Comparison of ENCODE assay signal across 1 cellular context in the genomic region with DNA sequence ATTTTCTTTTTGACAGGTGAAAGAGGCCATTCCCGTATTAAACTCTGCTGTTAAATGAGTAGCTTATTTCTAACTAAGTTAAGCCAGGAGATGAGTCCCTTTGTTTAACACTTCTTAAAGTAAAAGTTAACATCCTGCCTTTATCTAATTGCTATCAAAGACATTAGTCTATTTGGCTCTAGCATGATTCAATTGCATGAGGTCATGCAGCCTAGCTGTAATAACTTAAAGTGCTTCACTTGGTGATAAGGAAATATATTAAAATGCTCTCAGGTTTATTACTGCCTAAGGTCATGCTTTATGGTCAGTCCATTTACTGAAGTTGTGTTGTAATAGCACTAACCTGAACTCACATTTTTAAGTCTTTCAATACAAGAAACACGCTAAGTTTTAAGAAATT.
A peak's percentile ranks its signal among the peaks of the same experiment; 100 is the strongest.
TF ChIP-seq lines count a peak whose summit lies in the region.

No MANE protein-coding gene starts in this region.

TF ChIP-seq in HEK293, 187 proteins besides CTCF, POLR2A, EP300 and RAD21 (continued from another document):
- TF ChIP-seq, protein P1, sequence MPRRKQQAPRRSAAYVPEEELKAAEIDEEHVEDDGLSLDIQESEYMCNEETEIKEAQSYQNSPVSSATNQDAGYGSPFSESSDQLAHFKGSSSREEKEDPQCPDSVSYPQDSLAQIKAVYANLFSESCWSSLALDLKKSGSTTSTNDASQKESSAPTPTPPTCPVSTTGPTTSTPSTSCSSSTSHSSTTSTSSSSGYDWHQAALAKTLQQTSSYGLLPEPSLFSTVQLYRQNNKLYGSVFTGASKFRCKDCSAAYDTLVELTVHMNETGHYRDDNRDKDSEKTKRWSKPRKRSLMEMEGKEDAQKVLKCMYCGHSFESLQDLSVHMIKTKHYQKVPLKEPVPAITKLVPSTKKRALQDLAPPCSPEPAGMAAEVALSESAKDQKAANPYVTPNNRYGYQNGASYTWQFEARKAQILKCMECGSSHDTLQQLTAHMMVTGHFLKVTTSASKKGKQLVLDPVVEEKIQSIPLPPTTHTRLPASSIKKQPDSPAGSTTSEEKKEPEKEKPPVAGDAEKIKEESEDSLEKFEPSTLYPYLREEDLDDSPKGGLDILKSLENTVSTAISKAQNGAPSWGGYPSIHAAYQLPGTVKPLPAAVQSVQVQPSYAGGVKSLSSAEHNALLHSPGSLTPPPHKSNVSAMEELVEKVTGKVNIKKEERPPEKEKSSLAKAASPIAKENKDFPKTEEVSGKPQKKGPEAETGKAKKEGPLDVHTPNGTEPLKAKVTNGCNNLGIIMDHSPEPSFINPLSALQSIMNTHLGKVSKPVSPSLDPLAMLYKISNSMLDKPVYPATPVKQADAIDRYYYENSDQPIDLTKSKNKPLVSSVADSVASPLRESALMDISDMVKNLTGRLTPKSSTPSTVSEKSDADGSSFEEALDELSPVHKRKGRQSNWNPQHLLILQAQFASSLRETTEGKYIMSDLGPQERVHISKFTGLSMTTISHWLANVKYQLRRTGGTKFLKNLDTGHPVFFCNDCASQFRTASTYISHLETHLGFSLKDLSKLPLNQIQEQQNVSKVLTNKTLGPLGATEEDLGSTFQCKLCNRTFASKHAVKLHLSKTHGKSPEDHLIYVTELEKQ (tag by site-specific recombination; IDR thresholded peaks at IDR 0.05; ENCODE audit: borderline replicate concordance): peak; percentile 67; the same call in 1 of the 2 replicates
- TF ChIP-seq ZNF114 (tag by site-specific recombination; IDR thresholded peaks at IDR 0.05) (no peak), ZNF366 (tag by site-specific recombination; conservative IDR thresholded peaks at IDR 0.05) (peak; percentile 88), ZNF133 (tag by site-specific recombination; IDR thresholded peaks at IDR 0.05) (no peak), PRDM4 (tag by site-specific recombination; IDR thresholded peaks at IDR 0.05) (peak; percentile 53), PRDM6 (tag by site-specific recombination; IDR thresholded peaks at IDR 0.05) (peak; percentile 97), MZF1 (tag by site-specific recombination; IDR thresholded peaks at IDR 0.05; ENCODE audit: borderline replicate concordance) (no peak), ZFP69B (tag by site-specific recombination; IDR thresholded peaks at IDR 0.05) (no peak), ATF2 (tag by site-specific recombination; IDR thresholded peaks at IDR 0.05; ENCODE audit: low read depth) (peak; percentile 84), SP7 (tag by site-specific recombination; IDR thresholded peaks at IDR 0.05) (0 out of 2 replicates have a peak, but pooled peaks have one; percentile 14), KLF1 (tag by site-specific recombination; IDR thresholded peaks at IDR 0.05) (peak; percentile 32; the same call in 1 of the 2 replicates), PRDM1 (tag by site-specific recombination; IDR thresholded peaks at IDR 0.05) (peak; percentile 15; the same call in 1 of the 2 replicates), ZNF843 (tag by site-specific recombination; IDR thresholded peaks at IDR 0.05) (peak; percentile 89), BCL11B (tag by site-specific recombination; IDR thresholded peaks at IDR 0.05; ENCODE audit: low read depth) (peak; percentile 69; the same call in 1 of the 2 replicates), TRIM28 (IDR thresholded peaks at IDR 0.05; ENCODE audit: borderline replicate concordance, low read length) (peak; percentile 86; the same call in 1 of the 2 replicates), TCF7L2 (IDR thresholded peaks at IDR 0.05; ENCODE audit: borderline replicate concordance, low read depth, low read length) (peak; percentile 73), ZEB2 (tag by site-specific recombination; IDR thresholded peaks at IDR 0.05) (peak; percentile 62; the same call in 1 of the 2 replicates), ZNF324 (tag by site-specific recombination; IDR thresholded peaks at IDR 0.05) (no peak), ZNF560 (tag by site-specific recombination; IDR thresholded peaks at IDR 0.05; ENCODE audit: borderline replicate concordance) (no peak), ZBTB44 (tag by site-specific recombination; IDR thresholded peaks at IDR 0.05) (peak; percentile 79), ZNF558 (tag by site-specific recombination; IDR thresholded peaks at IDR 0.05) (0 out of 2 replicates have a peak, but pooled peaks have one; percentile 31), ZNF148 (tag by site-specific recombination; IDR thresholded peaks at IDR 0.05; ENCODE audit: borderline replicate concordance) (no peak), ZNF629 (tag by site-specific recombination; IDR thresholded peaks at IDR 0.05) (peak; percentile 84)
- TF ChIP-seq, protein P2, sequence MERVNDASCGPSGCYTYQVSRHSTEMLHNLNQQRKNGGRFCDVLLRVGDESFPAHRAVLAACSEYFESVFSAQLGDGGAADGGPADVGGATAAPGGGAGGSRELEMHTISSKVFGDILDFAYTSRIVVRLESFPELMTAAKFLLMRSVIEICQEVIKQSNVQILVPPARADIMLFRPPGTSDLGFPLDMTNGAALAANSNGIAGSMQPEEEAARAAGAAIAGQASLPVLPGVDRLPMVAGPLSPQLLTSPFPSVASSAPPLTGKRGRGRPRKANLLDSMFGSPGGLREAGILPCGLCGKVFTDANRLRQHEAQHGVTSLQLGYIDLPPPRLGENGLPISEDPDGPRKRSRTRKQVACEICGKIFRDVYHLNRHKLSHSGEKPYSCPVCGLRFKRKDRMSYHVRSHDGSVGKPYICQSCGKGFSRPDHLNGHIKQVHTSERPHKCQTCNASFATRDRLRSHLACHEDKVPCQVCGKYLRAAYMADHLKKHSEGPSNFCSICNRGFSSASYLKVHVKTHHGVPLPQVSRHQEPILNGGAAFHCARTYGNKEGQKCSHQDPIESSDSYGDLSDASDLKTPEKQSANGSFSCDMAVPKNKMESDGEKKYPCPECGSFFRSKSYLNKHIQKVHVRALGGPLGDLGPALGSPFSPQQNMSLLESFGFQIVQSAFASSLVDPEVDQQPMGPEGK (tag by site-specific recombination; IDR thresholded peaks at IDR 0.05): 0 out of 2 replicates have a peak, but pooled peaks have one; percentile 26
- TF ChIP-seq, protein P3, sequence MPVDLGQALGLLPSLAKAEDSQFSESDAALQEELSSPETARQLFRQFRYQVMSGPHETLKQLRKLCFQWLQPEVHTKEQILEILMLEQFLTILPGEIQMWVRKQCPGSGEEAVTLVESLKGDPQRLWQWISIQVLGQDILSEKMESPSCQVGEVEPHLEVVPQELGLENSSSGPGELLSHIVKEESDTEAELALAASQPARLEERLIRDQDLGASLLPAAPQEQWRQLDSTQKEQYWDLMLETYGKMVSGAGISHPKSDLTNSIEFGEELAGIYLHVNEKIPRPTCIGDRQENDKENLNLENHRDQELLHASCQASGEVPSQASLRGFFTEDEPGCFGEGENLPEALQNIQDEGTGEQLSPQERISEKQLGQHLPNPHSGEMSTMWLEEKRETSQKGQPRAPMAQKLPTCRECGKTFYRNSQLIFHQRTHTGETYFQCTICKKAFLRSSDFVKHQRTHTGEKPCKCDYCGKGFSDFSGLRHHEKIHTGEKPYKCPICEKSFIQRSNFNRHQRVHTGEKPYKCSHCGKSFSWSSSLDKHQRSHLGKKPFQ (tag by site-specific recombination; IDR thresholded peaks at IDR 0.05): peak; percentile 59; the same call in 1 of the 2 replicates
- TF ChIP-seq, protein P4, sequence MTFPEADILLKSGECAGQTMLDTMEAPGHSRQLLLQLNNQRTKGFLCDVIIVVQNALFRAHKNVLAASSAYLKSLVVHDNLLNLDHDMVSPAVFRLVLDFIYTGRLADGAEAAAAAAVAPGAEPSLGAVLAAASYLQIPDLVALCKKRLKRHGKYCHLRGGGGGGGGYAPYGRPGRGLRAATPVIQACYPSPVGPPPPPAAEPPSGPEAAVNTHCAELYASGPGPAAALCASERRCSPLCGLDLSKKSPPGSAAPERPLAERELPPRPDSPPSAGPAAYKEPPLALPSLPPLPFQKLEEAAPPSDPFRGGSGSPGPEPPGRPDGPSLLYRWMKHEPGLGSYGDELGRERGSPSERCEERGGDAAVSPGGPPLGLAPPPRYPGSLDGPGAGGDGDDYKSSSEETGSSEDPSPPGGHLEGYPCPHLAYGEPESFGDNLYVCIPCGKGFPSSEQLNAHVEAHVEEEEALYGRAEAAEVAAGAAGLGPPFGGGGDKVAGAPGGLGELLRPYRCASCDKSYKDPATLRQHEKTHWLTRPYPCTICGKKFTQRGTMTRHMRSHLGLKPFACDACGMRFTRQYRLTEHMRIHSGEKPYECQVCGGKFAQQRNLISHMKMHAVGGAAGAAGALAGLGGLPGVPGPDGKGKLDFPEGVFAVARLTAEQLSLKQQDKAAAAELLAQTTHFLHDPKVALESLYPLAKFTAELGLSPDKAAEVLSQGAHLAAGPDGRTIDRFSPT (tag by site-specific recombination; IDR thresholded peaks at IDR 0.05): peak; percentile 88
- TF ChIP-seq, protein P5, sequence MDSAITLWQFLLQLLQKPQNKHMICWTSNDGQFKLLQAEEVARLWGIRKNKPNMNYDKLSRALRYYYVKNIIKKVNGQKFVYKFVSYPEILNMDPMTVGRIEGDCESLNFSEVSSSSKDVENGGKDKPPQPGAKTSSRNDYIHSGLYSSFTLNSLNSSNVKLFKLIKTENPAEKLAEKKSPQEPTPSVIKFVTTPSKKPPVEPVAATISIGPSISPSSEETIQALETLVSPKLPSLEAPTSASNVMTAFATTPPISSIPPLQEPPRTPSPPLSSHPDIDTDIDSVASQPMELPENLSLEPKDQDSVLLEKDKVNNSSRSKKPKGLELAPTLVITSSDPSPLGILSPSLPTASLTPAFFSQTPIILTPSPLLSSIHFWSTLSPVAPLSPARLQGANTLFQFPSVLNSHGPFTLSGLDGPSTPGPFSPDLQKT (IDR thresholded peaks at IDR 0.05; ENCODE audit: borderline replicate concordance, low read depth, low read length): no peak
TF ChIP-seq in HEK293: peak in this region for 34.
